Comparison of ENCODE assay signal across 1 cellular context in the genomic region with DNA sequence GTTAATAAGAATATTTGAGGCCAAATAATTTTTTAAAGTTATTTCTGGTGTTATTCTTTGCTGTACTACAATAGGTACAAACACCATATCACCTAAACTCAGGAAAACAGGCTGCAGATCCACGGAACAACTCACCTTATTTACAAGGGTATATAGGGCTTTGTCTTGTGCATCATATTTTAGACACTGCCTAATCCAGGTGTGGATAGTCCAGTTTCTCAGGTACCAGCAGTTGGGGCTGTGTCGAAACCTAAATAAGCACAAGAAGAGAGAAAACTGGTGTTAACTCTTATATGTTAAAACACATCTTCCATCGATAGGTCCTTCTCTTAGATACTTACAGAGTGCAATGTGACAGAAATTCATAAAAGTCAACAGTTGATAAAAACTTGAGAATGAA.
TF ChIP-seq lines count a peak whose summit lies in the region.

No MANE protein-coding gene starts in this region.

TF ChIP-seq in K562, 482 proteins besides CTCF, POLR2A, EP300 and RAD21:
- TF ChIP-seq SLC30A9 (CRISPR knock-in tag; IDR thresholded peaks at IDR 0.05) (no peak), ZNF174 (CRISPR knock-in tag; IDR thresholded peaks at IDR 0.05) (no peak), KLF6 (CRISPR knock-in tag; IDR thresholded peaks at IDR 0.05; ENCODE audit: borderline replicate concordance) (no peak), HIVEP1 (CRISPR knock-in tag; IDR thresholded peaks at IDR 0.05) (no peak), ARID2 (IDR thresholded peaks at IDR 0.05) (no peak), KLF13 (tag; IDR thresholded peaks at IDR 0.05; ENCODE audit: borderline replicate concordance, low read depth) (no peak), FOSL1 (tag; conservative IDR thresholded peaks at IDR 0.05) (no peak), HMG20A (CRISPR knock-in tag; conservative IDR thresholded peaks at IDR 0.05) (no peak), DDX20 (tag; IDR thresholded peaks at IDR 0.05; ENCODE audit: low read depth) (no peak), PHF20 (IDR thresholded peaks at IDR 0.05; ENCODE audit: partially characterized antibody) (no peak), XRCC5 (IDR thresholded peaks at IDR 0.05; ENCODE audit: low read depth, low read length) (no peak), NR2C1 (IDR thresholded peaks at IDR 0.05) (no peak), NR2C1 (tag; IDR thresholded peaks at IDR 0.05) (no peak), MTF1 (CRISPR knock-in tag; IDR thresholded peaks at IDR 0.05; ENCODE audit: borderline replicate concordance) (no peak), FOXA1 (IDR thresholded peaks at IDR 0.05; ENCODE audit: borderline replicate concordance) (no peak), CREBBP (IDR thresholded peaks at IDR 0.05; ENCODE audit: low read depth, low read length) (no peak), NCOA6 (IDR thresholded peaks at IDR 0.05) (no peak)
- TF ChIP-seq, protein P1, sequence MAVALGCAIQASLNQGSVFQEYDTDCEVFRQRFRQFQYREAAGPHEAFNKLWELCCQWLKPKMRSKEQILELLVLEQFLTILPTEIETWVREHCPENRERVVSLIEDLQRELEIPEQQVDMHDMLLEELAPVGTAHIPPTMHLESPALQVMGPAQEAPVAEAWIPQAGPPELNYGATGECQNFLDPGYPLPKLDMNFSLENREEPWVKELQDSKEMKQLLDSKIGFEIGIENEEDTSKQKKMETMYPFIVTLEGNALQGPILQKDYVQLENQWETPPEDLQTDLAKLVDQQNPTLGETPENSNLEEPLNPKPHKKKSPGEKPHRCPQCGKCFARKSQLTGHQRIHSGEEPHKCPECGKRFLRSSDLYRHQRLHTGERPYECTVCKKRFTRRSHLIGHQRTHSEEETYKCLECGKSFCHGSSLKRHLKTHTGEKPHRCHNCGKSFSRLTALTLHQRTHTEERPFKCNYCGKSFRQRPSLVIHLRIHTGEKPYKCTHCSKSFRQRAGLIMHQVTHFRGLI (CRISPR knock-in tag; IDR thresholded peaks at IDR 0.05): no peak
